In the genomic region with DNA sequence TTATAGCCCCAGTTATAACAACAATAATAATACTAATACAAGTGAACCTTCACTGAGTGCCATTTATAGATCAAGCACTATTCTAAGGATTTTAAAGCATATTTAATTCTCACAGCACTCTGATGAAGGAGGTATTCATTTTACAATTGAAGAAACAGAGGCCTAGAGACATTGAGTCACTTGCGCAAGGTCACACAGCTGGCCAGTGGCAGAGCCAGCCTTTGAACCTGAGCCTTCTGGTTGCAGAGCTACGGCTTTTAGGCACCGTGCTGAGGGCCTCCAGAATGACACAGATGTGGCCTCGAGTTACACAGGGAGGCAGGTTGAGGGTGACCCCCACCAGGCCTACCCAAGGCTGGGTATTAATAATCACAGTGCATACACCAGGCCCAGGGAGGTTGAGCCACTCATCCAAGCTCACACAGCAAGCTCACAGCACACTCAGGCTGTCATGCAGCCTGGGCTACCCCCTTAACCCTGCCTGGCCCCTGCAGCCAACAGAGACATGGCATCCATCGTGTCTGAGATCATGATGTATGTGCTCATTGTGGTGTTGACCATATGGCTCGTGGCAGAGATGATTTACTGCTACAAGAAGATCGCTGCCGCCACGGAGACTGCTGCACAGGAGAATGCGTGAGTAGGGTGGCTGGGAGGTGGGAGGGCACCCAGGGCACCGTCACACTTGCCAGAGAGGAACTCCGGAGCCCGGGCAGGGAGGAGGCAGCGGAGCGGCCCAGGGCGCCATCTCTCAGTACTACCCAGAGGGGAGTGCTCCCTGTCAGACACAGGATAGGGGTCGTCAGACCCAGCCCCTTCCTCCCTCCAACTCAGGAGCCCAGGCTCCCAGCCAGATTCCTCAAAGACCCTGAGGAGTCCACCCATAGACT, we compare ENCODE assay signal across 1 cellular context.
TF ChIP-seq lines count a peak whose summit lies in the region.

No MANE protein-coding gene starts in this region.

TF ChIP-seq in HepG2, 621 proteins besides CTCF, POLR2A, EP300 and RAD21 (continues in another document):
- TF ChIP-seq MLX (CRISPR knock-in tag; IDR thresholded peaks at IDR 0.05) (no peak), HDAC1 (CRISPR knock-in tag; IDR thresholded peaks at IDR 0.05) (0 out of 2 replicates have a peak, but pooled peaks have one; percentile 29), HOXD1 (CRISPR knock-in tag; IDR thresholded peaks at IDR 0.05) (no peak), ZNF776 (CRISPR knock-in tag; IDR thresholded peaks at IDR 0.05) (no peak), YEATS2 (CRISPR knock-in tag; IDR thresholded peaks at IDR 0.05; ENCODE audit: borderline replicate concordance) (no peak), LCORL (IDR thresholded peaks at IDR 0.05) (no peak), LCORL (CRISPR knock-in tag; IDR thresholded peaks at IDR 0.05) (no peak), CEBPG (CRISPR knock-in tag; IDR thresholded peaks at IDR 0.05) (peak; percentile 58; the same call in 1 of the 2 replicates), POLR2AphosphoS2 (IDR thresholded peaks at IDR 0.05; ENCODE audit: low read depth, low read length) (no peak), ZNF253 (CRISPR knock-in tag; IDR thresholded peaks at IDR 0.05; ENCODE audit: borderline replicate concordance) (no peak), FIP1L1 (IDR thresholded peaks at IDR 0.05; ENCODE audit: borderline replicate concordance, insufficient read depth, low read depth, low read length) (no peak), ZNF576 (CRISPR knock-in tag; IDR thresholded peaks at IDR 0.05) (no peak), STAG1 (CRISPR knock-in tag; IDR thresholded peaks at IDR 0.05) (no peak), ZNF572 (CRISPR knock-in tag; IDR thresholded peaks at IDR 0.05) (0 out of 2 replicates have a peak, but pooled peaks have one; percentile 62), ZNF224 (CRISPR knock-in tag; IDR thresholded peaks at IDR 0.05) (no peak), TSC22D2 (CRISPR knock-in tag; IDR thresholded peaks at IDR 0.05; ENCODE audit: borderline replicate concordance) (no peak), TBX3 (IDR thresholded peaks at IDR 0.05; ENCODE audit: borderline replicate concordance) (no peak), ZNF121 (CRISPR knock-in tag; IDR thresholded peaks at IDR 0.05) (no peak), NCOA5 (CRISPR knock-in tag; IDR thresholded peaks at IDR 0.05) (no peak), ZKSCAN1 (IDR thresholded peaks at IDR 0.05; ENCODE audit: low read length) (no peak), ZMYM2 (CRISPR knock-in tag; IDR thresholded peaks at IDR 0.05) (no peak), CREB1 (IDR thresholded peaks at IDR 0.05) (no peak), CREB1 (CRISPR knock-in tag; IDR thresholded peaks at IDR 0.05) (no peak), ZNF737 (CRISPR knock-in tag; IDR thresholded peaks at IDR 0.05; ENCODE audit: borderline replicate concordance) (no peak), ZNF7 (CRISPR knock-in tag; IDR thresholded peaks at IDR 0.05) (no peak), ZNF598 (CRISPR knock-in tag; IDR thresholded peaks at IDR 0.05; ENCODE audit: borderline replicate concordance) (no peak), MLLT10 (CRISPR knock-in tag; IDR thresholded peaks at IDR 0.05) (no peak), ZNF883 (CRISPR knock-in tag; IDR thresholded peaks at IDR 0.05; ENCODE audit: not compliant biosample characterization) (no peak), ZNF580 (CRISPR knock-in tag; IDR thresholded peaks at IDR 0.05; ENCODE audit: borderline replicate concordance, low read depth) (no peak), ZNF296 (CRISPR knock-in tag; conservative IDR thresholded peaks at IDR 0.05) (no peak), SKIL (CRISPR knock-in tag; IDR thresholded peaks at IDR 0.05; ENCODE audit: borderline replicate concordance) (no peak), ATF7-NPFF (CRISPR knock-in tag; IDR thresholded peaks at IDR 0.05; ENCODE audit: low read depth) (no peak), ZNF460 (CRISPR knock-in tag; IDR thresholded peaks at IDR 0.05; ENCODE audit: borderline replicate concordance) (no peak), ATRX (CRISPR knock-in tag; IDR thresholded peaks at IDR 0.05; ENCODE audit: borderline replicate concordance) (no peak), ZNF614 (CRISPR knock-in tag; IDR thresholded peaks at IDR 0.05; ENCODE audit: borderline replicate concordance) (no peak), HMG20A (CRISPR knock-in tag; IDR thresholded peaks at IDR 0.05; ENCODE audit: borderline replicate concordance) (no peak), ZNF777 (CRISPR knock-in tag; IDR thresholded peaks at IDR 0.05) (no peak), GZF1 (CRISPR knock-in tag; IDR thresholded peaks at IDR 0.05) (no peak), KLF9 (CRISPR knock-in tag; IDR thresholded peaks at IDR 0.05; ENCODE audit: low read depth) (no peak), ZFP1 (CRISPR knock-in tag; IDR thresholded peaks at IDR 0.05) (no peak), NR2F2 (IDR thresholded peaks at IDR 0.05; ENCODE audit: borderline replicate concordance, low read depth) (no peak), ZBTB25 (CRISPR knock-in tag; IDR thresholded peaks at IDR 0.05) (no peak), TFAP4 (IDR thresholded peaks at IDR 0.05; ENCODE audit: borderline replicate concordance, low read depth) (0 out of 2 replicates have a peak, but pooled peaks have one; percentile 51), RFX3 (CRISPR knock-in tag; IDR thresholded peaks at IDR 0.05) (no peak), HHEX (CRISPR knock-in tag; IDR thresholded peaks at IDR 0.05) (no peak)
- TF ChIP-seq, protein P1, sequence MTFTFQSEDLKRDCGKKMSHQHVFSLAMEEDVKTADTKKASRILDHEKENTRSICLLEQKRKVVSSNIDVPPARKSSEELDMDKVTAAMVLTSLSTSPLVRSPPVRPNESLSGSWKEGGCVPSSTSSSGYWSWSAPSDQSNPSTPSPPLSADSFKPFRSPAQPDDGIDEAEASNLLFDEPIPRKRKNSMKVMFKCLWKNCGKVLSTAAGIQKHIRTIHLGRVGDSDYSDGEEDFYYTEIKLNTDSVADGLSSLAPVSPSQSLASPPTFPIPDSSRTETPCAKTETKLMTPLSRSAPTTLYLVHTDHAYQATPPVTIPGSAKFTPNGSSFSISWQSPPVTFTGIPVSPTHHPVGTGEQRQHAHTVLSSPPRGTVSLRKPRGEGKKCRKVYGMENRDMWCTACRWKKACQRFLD (CRISPR knock-in tag; IDR thresholded peaks at IDR 0.05; ENCODE audit: borderline replicate concordance), result no peak
- TF ChIP-seq, protein P2, sequence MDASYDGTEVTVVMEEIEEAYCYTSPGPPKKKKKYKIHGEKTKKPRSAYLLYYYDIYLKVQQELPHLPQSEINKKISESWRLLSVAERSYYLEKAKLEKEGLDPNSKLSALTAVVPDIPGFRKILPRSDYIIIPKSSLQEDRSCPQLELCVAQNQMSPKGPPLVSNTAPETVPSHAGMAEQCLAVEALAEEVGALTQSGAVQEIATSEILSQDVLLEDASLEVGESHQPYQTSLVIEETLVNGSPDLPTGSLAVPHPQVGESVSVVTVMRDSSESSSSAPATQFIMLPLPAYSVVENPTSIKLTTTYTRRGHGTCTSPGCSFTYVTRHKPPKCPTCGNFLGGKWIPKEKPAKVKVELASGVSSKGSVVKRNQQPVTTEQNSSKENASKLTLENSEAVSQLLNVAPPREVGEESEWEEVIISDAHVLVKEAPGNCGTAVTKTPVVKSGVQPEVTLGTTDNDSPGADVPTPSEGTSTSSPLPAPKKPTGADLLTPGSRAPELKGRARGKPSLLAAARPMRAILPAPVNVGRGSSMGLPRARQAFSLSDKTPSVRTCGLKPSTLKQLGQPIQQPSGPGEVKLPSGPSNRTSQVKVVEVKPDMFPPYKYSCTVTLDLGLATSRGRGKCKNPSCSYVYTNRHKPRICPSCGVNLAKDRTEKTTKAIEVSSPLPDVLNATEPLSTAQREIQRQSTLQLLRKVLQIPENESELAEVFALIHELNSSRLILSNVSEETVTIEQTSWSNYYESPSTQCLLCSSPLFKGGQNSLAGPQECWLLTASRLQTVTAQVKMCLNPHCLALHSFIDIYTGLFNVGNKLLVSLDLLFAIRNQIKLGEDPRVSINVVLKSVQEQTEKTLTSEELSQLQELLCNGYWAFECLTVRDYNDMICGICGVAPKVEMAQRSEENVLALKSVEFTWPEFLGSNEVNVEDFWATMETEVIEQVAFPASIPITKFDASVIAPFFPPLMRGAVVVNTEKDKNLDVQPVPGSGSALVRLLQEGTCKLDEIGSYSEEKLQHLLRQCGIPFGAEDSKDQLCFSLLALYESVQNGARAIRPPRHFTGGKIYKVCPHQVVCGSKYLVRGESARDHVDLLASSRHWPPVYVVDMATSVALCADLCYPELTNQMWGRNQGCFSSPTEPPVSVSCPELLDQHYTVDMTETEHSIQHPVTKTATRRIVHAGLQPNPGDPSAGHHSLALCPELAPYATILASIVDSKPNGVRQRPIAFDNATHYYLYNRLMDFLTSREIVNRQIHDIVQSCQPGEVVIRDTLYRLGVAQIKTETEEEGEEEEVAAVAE (CRISPR knock-in tag; IDR thresholded peaks at IDR 0.05; ENCODE audit: borderline replicate concordance), result no peak
- TF ChIP-seq, protein P3, sequence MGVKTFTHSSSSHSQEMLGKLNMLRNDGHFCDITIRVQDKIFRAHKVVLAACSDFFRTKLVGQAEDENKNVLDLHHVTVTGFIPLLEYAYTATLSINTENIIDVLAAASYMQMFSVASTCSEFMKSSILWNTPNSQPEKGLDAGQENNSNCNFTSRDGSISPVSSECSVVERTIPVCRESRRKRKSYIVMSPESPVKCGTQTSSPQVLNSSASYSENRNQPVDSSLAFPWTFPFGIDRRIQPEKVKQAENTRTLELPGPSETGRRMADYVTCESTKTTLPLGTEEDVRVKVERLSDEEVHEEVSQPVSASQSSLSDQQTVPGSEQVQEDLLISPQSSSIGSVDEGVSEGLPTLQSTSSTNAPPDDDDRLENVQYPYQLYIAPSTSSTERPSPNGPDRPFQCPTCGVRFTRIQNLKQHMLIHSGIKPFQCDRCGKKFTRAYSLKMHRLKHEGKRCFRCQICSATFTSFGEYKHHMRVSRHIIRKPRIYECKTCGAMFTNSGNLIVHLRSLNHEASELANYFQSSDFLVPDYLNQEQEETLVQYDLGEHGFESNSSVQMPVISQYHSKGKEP (CRISPR knock-in tag; IDR thresholded peaks at IDR 0.05), result no peak
- TF ChIP-seq, protein P4, sequence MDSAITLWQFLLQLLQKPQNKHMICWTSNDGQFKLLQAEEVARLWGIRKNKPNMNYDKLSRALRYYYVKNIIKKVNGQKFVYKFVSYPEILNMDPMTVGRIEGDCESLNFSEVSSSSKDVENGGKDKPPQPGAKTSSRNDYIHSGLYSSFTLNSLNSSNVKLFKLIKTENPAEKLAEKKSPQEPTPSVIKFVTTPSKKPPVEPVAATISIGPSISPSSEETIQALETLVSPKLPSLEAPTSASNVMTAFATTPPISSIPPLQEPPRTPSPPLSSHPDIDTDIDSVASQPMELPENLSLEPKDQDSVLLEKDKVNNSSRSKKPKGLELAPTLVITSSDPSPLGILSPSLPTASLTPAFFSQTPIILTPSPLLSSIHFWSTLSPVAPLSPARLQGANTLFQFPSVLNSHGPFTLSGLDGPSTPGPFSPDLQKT (CRISPR knock-in tag; IDR thresholded peaks at IDR 0.05; ENCODE audit: borderline replicate concordance), result no peak
- TF ChIP-seq, protein P5, sequence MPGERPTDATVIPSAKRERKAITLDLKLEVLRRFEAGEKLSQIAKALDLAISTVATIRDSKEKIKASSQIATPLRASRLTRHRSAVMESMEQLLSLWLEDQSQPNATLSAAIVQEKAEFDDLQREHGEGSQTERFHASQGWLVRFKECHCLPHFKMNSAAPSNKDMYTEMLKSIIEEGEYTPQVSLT (CRISPR knock-in tag; IDR thresholded peaks at IDR 0.05; ENCODE audit: borderline replicate concordance, low read depth), result no peak
